ENCODE assay signal across 12 cellular contexts in genomic region chr2:106094101-106094860, GRCh38.
DNase-seq lines count a peak whose midpoint lies in the region; ATAC-seq lines count a peak whose summit lies in the region.
"Had no signal": no experiment of that assay in that cellular context is flagged by ENCODE, and none has a peak within 500 bp of the region (broad histone marks: within the 10 kb centered on the region; RNA-seq: fewer than 3 reads in every experiment).

No MANE protein-coding gene starts in this region.

- DNase-seq in T-helper 22 cell (ENCODE audit: low read depth) (peak; percentile 73), RKO (ENCODE audit: low spot score) (no peak), NCI-H2081 (lab: John Stamatoyannopoulos, UW) (no peak), left lobe of liver (ENCODE audit: low spot score) (no peak)
- DNase-seq in activated T-cell treated with anti-CD3 and anti-CD28 coated beads, Interleukin-2, amount 50 U/mL, for 1 hour, result peak; percentile 70
- peak; percentile 56 to 69 (median 59) for DNase-seq in effector memory CD8-positive, alpha-beta T cell
- no peak for DNase-seq in stimulated activated naive B cell treated with anti-CD40 and anti-IgM and Interleukin-4, amounts not matched to agents 10 μg/mL and 1 μg/mL and 100 μg/mL, for 72 hours
- DNase-seq: cerebellar nuclear complex, NCI-H1092, NCI-H748 treated with DMSO at 0.1 percent for 48 hours had no signal

- no peaks in the 10 kb centered on the region for H3K27me3 Mint-ChIP-seq in effector memory CD8-positive, alpha-beta T cell
- H3K27me3 Mint-ChIP-seq in stimulated activated naive B cell treated with anti-CD40 and anti-IgM and Interleukin-4, amounts not matched to agents 10 μg/mL and 1 μg/mL and 100 μg/mL, for 72 hours, result no peaks in the 10 kb centered on the region

- ATAC-seq in effector memory CD8-positive, alpha-beta T cell (replicated peaks), result peak; percentile 67
- no peak for ATAC-seq in stimulated activated naive B cell treated with anti-CD40 and anti-IgM and Interleukin-4, amounts not matched to agents 10 μg/mL and 1 μg/mL and 100 μg/mL, for 72 hours (replicated peaks)
- no peak for ATAC-seq in GM18519 (IDR thresholded peaks at IDR 0.05; ENCODE audit: low FRiP score, unreplicated experiment)
- ATAC-seq in left lobe of liver, result no peak

- peaks cover 8% of the 10 kb centered on the region for H3K36me3 Mint-ChIP-seq in effector memory CD8-positive, alpha-beta T cell (ENCODE audit: insufficient read depth)
- H3K36me3 Mint-ChIP-seq in stimulated activated naive B cell treated with anti-CD40 and anti-IgM and Interleukin-4, amounts not matched to agents 10 μg/mL and 1 μg/mL and 100 μg/mL, for 72 hours, result peaks cover 53 to 78% of the 10 kb centered on the region in 2 donors

- H3K4me3 Mint-ChIP-seq in effector memory CD8-positive, alpha-beta T cell, result peak overlapping the region; percentile 75 to 81
- peak overlapping the region in 1 of 2 donors; percentile 32 for H3K4me3 Mint-ChIP-seq in stimulated activated naive B cell treated with anti-CD40 and anti-IgM and Interleukin-4, amounts not matched to agents 10 μg/mL and 1 μg/mL and 100 μg/mL, for 72 hours
- H3K4me3 Mint-ChIP-seq: neural crest cell had no signal

- H3K27ac Mint-ChIP-seq in effector memory CD8-positive, alpha-beta T cell, result peak overlapping the region; percentile 91 to 97
- H3K27ac Mint-ChIP-seq in stimulated activated naive B cell treated with anti-CD40 and anti-IgM and Interleukin-4, amounts not matched to agents 10 μg/mL and 1 μg/mL and 100 μg/mL, for 72 hours, result peak overlapping the region; percentile 59

- peaks cover 25 to 43% of the 10 kb centered on the region in 2 donors for H3K4me1 Mint-ChIP-seq in effector memory CD8-positive, alpha-beta T cell (ENCODE audit: low read depth in 2 of 2)
- peaks cover 18 to 37% of the 10 kb centered on the region in 2 donors for H3K4me1 Mint-ChIP-seq in stimulated activated naive B cell treated with anti-CD40 and anti-IgM and Interleukin-4, amounts not matched to agents 10 μg/mL and 1 μg/mL and 100 μg/mL, for 72 hours
- H3K4me1 Mint-ChIP-seq: neural crest cell had no signal

- H3K9me3 Mint-ChIP-seq in effector memory CD8-positive, alpha-beta T cell, result no peaks in the 10 kb centered on the region
- peaks cover 2% of the 10 kb centered on the region in 2 donors for H3K9me3 Mint-ChIP-seq in stimulated activated naive B cell treated with anti-CD40 and anti-IgM and Interleukin-4, amounts not matched to agents 10 μg/mL and 1 μg/mL and 100 μg/mL, for 72 hours

Comparison
In these comparisons a context has a peak if more than half of its experiments do, and no peak if none do; other contexts are left out.
1. DNase-seq: peak in T-helper 22 cell (single experiment), activated T-cell treated with anti-CD3 and anti-CD28 coated beads, Interleukin-2, amount 50 U/mL, for 1 hour (single experiment) and effector memory CD8-positive, alpha-beta T cell (3 of 3); none in stimulated activated naive B cell treated with anti-CD40 and anti-IgM and Interleukin-4, amounts not matched to agents 10 μg/mL and 1 μg/mL and 100 μg/mL, for 72 hours (single experiment), RKO (single experiment), NCI-H2081 (0 of 2) and left lobe of liver (single experiment).